ENCODE assay signal across 8 cellular contexts in the genomic region with DNA sequence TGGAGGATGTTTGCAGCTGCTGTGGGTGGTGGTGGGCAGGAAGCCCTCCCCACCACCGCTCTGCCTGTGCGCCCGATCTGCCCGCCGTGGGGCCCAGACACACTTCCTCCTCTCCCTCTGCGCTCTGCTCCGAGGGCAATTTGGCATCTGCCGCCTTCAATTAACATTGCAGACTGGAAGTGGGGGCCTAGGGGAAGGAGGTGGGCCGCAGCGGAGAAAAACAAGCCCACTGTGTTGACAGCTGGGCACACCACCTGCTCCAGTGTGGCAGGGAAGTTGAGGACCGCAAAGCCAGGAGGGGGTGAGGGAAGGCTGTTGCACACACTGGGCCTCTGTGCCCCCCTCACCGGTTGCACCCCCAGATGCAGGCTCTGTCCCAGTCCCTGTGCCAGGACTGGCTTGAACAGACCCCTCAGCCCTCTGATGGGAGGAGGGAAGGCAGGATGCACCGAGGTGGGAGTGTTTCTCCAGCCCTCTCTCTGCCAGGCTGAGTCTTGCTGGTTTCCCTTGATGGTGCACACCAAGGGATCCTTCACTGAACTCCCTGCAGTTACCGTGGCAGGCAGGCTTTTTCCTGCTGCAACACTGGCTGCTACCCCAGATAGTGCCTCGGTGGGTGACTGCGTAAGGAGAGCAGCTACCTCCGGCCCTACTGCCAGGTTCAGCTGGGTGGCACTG.
DNase-seq lines count a peak whose midpoint lies in the region; ATAC-seq and TF ChIP-seq lines count a peak whose summit lies in the region.

No MANE protein-coding gene starts in this region.

- DNase-seq in D341Med (ENCODE audit: low spot score) (peak; percentile 58), NCI-H524 (lab: John Stamatoyannopoulos, UW) (peak; percentile 95 to 97), OCI-M2 (lab: John Stamatoyannopoulos, UW; ENCODE audit: unreplicated experiment) (no peak)
- peak; percentile 50 for DNase-seq in activated CD8-positive, alpha-beta memory T cell treated with anti-CD3 and anti-CD28 coated beads, Interleukin-2, amount 50 U/mL, for 4 hours

- ATAC-seq in GM21723 (IDR thresholded peaks at IDR 0.05; ENCODE audit: unreplicated experiment): no peak
- no peak for ATAC-seq in HG02840 (IDR thresholded peaks at IDR 0.05; ENCODE audit: low FRiP score, unreplicated experiment)
- no peak for ATAC-seq in HG03520 (IDR thresholded peaks at IDR 0.05; ENCODE audit: unreplicated experiment)

- no peak for TF ChIP-seq CTCF in nephron (IDR thresholded peaks at IDR 0.05; ENCODE audit: unreplicated experiment in 3 of 3)

- peaks cover 26% of the 10 kb centered on the region for H3K27me3 Mint-ChIP-seq in nephron (ENCODE audit: low read depth)

- no peaks in the 10 kb centered on the region for H3K9me3 Mint-ChIP-seq in nephron

- no peak overlapping the region for H3K4me3 Mint-ChIP-seq in nephron

- peak overlapping the region; percentile 62 to 81 (median 64) for H3K27ac Mint-ChIP-seq in nephron

- H3K36me3 Mint-ChIP-seq in nephron (ENCODE audit: low read depth): no peaks in the 10 kb centered on the region

- peaks cover 51% of the 10 kb centered on the region for H3K4me1 Mint-ChIP-seq in nephron
